In the genomic region with DNA sequence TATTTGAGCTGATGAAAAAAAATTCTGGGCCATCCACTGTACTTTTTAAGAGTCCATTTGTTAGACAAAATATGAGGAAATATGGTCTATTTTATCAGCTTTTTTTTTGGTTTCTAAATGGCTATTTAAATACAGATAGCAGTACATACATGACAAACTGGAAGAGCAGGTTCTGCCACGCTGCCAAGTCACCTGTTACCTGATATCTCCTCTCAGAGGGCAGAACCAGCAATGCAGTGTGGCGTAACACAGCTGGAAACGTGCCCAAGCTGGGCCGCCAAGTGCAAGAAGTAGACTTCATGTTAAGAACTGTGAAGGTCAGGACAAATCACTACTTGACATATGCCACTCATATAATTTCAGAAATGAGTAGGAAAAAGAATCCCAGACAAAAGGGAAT, we compare ENCODE assay signal across 18 cellular contexts. TPM values are rescaled to one million over a fixed set of nuclear protein-coding genes. Genes with fewer than 3 reads are reported as not detected.
A peak's percentile ranks its signal among the peaks of the same experiment; 100 is the strongest.
DNase-seq lines count a peak whose midpoint lies in the region; ATAC-seq and TF ChIP-seq lines count a peak whose summit lies in the region.
"Had no signal": no experiment of that assay in that cellular context is flagged by ENCODE, and none has a peak within 500 bp of the region (broad histone marks: within the 10 kb centered on the region; RNA-seq: fewer than 3 reads in every experiment).

No MANE protein-coding gene starts in this region.

- H3K9me3 ChIP-seq in hepatocyte (ENCODE audit: low read depth): no peaks in the 10 kb centered on the region
- H3K9me3 ChIP-seq in thyroid gland: no peaks in the 10 kb centered on the region

- H3K79me2 ChIP-seq in hepatocyte: no peaks in the 10 kb centered on the region

- H3K4me2 ChIP-seq in hepatocyte: no peak overlapping the region

- no peaks in the 10 kb centered on the region for H3K9me2 ChIP-seq in hepatocyte (replicated peaks; ENCODE audit: insufficient read depth)

- DNase-seq in NCI-H1092 treated with DMSO at 0.1 percent for 48 hours (lab: John Stamatoyannopoulos, UW) (peak; percentile 12), NCI-H1092 (lab: John Stamatoyannopoulos, UW) (no peak), NCI-H510A (lab: John Stamatoyannopoulos, UW) (peak; percentile 72), hepatocyte (ENCODE audit: low spot score) (peak; percentile 76), thyroid gland (peak; percentile 99 to 100), foreskin melanocyte (no peak), G401 (ENCODE audit: low spot score) (no peak)
- DNase-seq: 8988T; activated CD8-positive, alpha-beta memory T cell treated with anti-CD3 and anti-CD28 coated beads, Interleukin-2, amount 10 ng/mL, durations not matched to agents 7 days and 5 days; GM23248; natural killer cell; NCI-H2227 treated with DMSO at 0.1 percent for 48 hours had no signal

- H3K27me3 ChIP-seq in hepatocyte (peaks cover 58% of the 10 kb centered on the region), thyroid gland (no peaks in the 10 kb centered on the region)

- WGBS in hepatocyte (ENCODE audit: low lambda C conversion rate, missing lambda C conversion rate): 58% methylated on average over 4 of the region's 4 CpGs
- WGBS in thyroid gland, 2 donors: 21 to 31% methylated on average over 4 of the region's 4 CpGs

- TF ChIP-seq CTCF in hepatocyte (IDR thresholded peaks at IDR 0.05; ENCODE audit: poor library complexity) (no peak), thyroid gland (IDR thresholded peaks at IDR 0.05) (no peak)

- no peak for ATAC-seq in HG02642 (IDR thresholded peaks at IDR 0.05; ENCODE audit: poor library complexity, unreplicated experiment)
- ATAC-seq: activated CD8-positive, alpha-beta memory T cell treated with anti-CD3 and anti-CD28 coated beads, Interleukin-2, amount 10 ng/mL, durations not matched to agents 7 days and 5 days; natural killer cell; Right ventricle myocardium inferior had no signal

- TF ChIP-seq POLR2A in thyroid gland (IDR thresholded peaks at IDR 0.05): no peak

- H2AFZ ChIP-seq in hepatocyte: no peak overlapping the region
- H2AFZ ChIP-seq: GM23248 had no signal

- H3K36me3 ChIP-seq in hepatocyte (replicated peaks; ENCODE audit: insufficient read depth, low read depth) (no peaks in the 10 kb centered on the region), thyroid gland (no peaks in the 10 kb centered on the region)

- intact Hi-C loops in thyroid gland (cut with DNase I): no loop called here

- H3K4me3 ChIP-seq in hepatocyte (no peak overlapping the region), thyroid gland (replicated peaks in 1 of 3) (no peak overlapping the region)
- H3K4me3 ChIP-seq: GM23248, skin epidermis had no signal

- no peaks in the 10 kb centered on the region for H4K20me1 ChIP-seq in hepatocyte (ENCODE audit: insufficient read depth, poor library complexity, severe bottlenecking)

- peaks cover 16% of the 10 kb centered on the region for H3K4me1 ChIP-seq in hepatocyte (ENCODE audit: insufficient read depth)
- peaks cover 20 to 29% of the 10 kb centered on the region in 2 donors for H3K4me1 ChIP-seq in thyroid gland

- H3K27ac ChIP-seq in hepatocyte: no peak overlapping the region
- peak overlapping the region; percentile 54 to 83 (median 81) for H3K27ac ChIP-seq in thyroid gland
- H3K27ac ChIP-seq: GM23248, skin epidermis had no signal

- in situ Hi-C loops in G401 (cut with HindIII; ENCODE audit: low sequenced_read_pairs): no loop called here

RNA-seq across cellular contexts. Expression of a gene that starts 8.1 kb away (rescaled TPM):
- total RNA-seq in hepatocyte (not detected in 2 replicates), thyroid gland (1 to 10 TPM in 3 of 4 donors, under 1 TPM in 1; 0.71 to 2.7 (median 2.5) TPM)
- 0.08 TPM in 1 of 2 replicates, not detected in the other for polyA plus RNA-seq in hepatocyte
- total RNA-seq in G401 (2014; rRNA removed; shearing (Covaris generic)): 1.4 and 3.3 TPM in 2 replicates
- total RNA-seq: GM23248, natural killer cell, Right ventricle myocardium inferior had no signal
- polyA plus RNA-seq: GM23248 had no signal

RNA-seq across cellular contexts. Expression of a gene that starts 14.4 kb away (rescaled TPM):
- 0.12 and 0.13 TPM in 2 replicates for total RNA-seq in hepatocyte
- polyA plus RNA-seq in hepatocyte: 0.97 and 2.5 TPM in 2 replicates
- total RNA-seq in thyroid gland: 10 to 100 TPM in 3 of 4 donors, 1 to 10 TPM in 1; 9.7 to 14.7 (median 11.7) TPM
- 0.74 and 3.8 TPM in 2 replicates for total RNA-seq in G401 (2014; rRNA removed; shearing (Covaris generic))
- total RNA-seq: GM23248, natural killer cell, Right ventricle myocardium inferior had no signal

RNA-seq across cellular contexts. Expression of a gene that starts 46.0 kb away (rescaled TPM):
- total RNA-seq in hepatocyte (0.28 and 0.30 TPM in 2 replicates), thyroid gland (not detected)
- polyA plus RNA-seq in hepatocyte: 0.12 TPM in 1 of 2 replicates, not detected in the other
- not detected in 2 replicates for total RNA-seq in G401 (2014; rRNA removed; shearing (Covaris generic))
- total RNA-seq: chondrocyte, GM23248, HT1080, natural killer cell, Right ventricle myocardium inferior, urinary bladder had no signal
- polyA plus RNA-seq: urinary bladder had no signal

RNA-seq across cellular contexts. Expression of a gene that starts 59.0 kb away (rescaled TPM):
- total RNA-seq in hepatocyte (178 and 196 TPM in 2 replicates), thyroid gland (10 to 100 TPM; 34.0 to 44.0 (median 36.8) TPM)
- 134 and 143 TPM in 2 replicates for polyA plus RNA-seq in hepatocyte
- 45.8 and 64.4 TPM in 2 replicates for total RNA-seq in G401 (2014; rRNA removed; shearing (Covaris generic))
- total RNA-seq: activated CD8-positive, alpha-beta memory T cell treated with anti-CD3 and anti-CD28 coated beads, Interleukin-2, amount 10 ng/mL, durations not matched to agents 7 days and 5 days; natural killer cell had no signal

Comparison
In these comparisons a context has a peak if more than half of its experiments do, and no peak if none do; other contexts are left out.
1. DNase-seq: peak in NCI-H1092 treated with DMSO at 0.1 percent for 48 hours (single experiment), NCI-H510A (single experiment), hepatocyte (single experiment) and thyroid gland (2 of 2); none in NCI-H1092 (single experiment), foreskin melanocyte (single experiment) and G401 (single experiment).